Comparison of ENCODE assay signal across 1 cellular context in the genomic region with DNA sequence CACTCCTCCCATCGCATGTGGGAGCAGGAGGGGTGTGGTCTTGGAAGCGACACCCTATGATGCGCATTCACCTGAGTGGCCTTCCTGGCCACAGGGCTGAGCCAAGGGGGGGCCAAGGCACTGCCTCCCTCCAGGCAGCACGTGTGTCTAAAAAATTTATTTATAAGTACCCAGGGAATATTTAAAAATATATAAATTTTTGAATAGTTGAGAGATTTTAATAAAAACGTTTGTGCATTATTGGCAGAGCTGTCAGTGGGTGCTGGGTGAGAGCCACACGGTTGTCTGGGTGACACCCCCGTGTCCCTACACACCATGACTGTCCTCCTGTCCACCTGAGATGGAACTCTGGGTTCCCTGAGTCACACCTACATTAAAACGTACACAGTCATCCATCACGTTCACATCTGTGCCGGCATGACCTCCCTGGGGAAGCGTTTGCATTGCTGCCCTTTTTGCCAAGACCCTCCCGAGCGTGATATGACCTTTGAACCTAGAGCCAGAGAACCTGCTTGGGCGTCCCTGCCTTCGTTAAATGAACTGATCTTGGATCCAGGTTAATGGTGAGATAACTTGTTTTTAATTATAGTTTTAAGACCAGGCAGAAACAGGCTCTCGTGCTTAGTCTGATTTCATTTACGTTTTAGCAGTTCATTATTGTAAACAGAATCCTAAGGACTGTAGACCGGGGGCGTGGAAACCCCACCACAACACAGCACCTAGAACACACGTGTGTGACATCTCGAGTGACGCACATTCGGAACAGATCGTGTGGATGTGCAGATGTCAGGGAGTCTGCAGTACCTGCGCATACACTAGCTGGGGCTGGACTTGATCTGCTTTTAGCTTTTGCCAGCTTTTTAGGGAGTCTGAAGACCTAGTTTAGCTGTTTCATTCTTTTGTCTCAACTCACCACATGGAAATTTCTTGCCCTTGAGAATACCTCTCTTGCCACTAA.
TF ChIP-seq lines count a peak whose summit lies in the region.

No MANE protein-coding gene starts in this region.

TF ChIP-seq in WTC11, 78 proteins besides CTCF, POLR2A, EP300 and RAD21 (continued from another document):
- TF ChIP-seq ARID4B (CRISPR knock-in tag; IDR thresholded peaks at IDR 0.05; ENCODE audit: borderline replicate concordance) (no peak), ZNF219 (CRISPR knock-in tag; IDR thresholded peaks at IDR 0.05; ENCODE audit: borderline replicate concordance) (no peak), OVOL2 (CRISPR knock-in tag; IDR thresholded peaks at IDR 0.05; ENCODE audit: borderline replicate concordance) (no peak), SMAD3 (CRISPR knock-in tag; IDR thresholded peaks at IDR 0.05; ENCODE audit: borderline replicate concordance) (no peak), PRDM15 (CRISPR knock-in tag; IDR thresholded peaks at IDR 0.05) (no peak)
- TF ChIP-seq, protein P1, sequence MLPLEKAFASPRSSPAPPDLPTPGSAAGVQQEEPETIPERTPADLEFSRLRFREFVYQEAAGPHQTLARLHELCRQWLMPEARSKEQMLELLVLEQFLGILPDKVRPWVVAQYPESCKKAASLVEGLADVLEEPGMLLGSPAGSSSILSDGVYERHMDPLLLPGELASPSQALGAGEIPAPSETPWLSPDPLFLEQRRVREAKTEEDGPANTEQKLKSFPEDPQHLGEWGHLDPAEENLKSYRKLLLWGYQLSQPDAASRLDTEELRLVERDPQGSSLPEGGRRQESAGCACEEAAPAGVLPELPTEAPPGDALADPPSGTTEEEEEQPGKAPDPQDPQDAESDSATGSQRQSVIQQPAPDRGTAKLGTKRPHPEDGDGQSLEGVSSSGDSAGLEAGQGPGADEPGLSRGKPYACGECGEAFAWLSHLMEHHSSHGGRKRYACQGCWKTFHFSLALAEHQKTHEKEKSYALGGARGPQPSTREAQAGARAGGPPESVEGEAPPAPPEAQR (CRISPR knock-in tag; IDR thresholded peaks at IDR 0.05), result no peak
- TF ChIP-seq, protein P2, sequence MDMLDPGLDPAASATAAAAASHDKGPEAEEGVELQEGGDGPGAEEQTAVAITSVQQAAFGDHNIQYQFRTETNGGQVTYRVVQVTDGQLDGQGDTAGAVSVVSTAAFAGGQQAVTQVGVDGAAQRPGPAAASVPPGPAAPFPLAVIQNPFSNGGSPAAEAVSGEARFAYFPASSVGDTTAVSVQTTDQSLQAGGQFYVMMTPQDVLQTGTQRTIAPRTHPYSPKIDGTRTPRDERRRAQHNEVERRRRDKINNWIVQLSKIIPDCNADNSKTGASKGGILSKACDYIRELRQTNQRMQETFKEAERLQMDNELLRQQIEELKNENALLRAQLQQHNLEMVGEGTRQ (CRISPR knock-in tag; IDR thresholded peaks at IDR 0.05), result no peak
